In genomic region chr19:38706792-38707511, GRCh38 we compare ENCODE assay signal across 10 cellular contexts. TPM values are rescaled to one million over a fixed set of nuclear protein-coding genes. Genes with fewer than 3 reads are reported as not detected.
A peak's percentile ranks its signal among the peaks of the same experiment; 100 is the strongest.
DNase-seq lines count a peak whose midpoint lies in the region; ATAC-seq and TF ChIP-seq lines count a peak whose summit lies in the region.
"Had no signal": no experiment of that assay in that cellular context is flagged by ENCODE, and none has a peak within 500 bp of the region (broad histone marks: within the 10 kb centered on the region; RNA-seq: fewer than 3 reads in every experiment).

No MANE protein-coding gene starts in this region.

- no peak for ATAC-seq in activated T-cell treated with anti-CD3 and anti-CD28 coated beads, Interleukin-2, amount 50 U/mL, for 4 hours
- ATAC-seq in HG03175 (IDR thresholded peaks at IDR 0.05; ENCODE audit: unreplicated experiment), result no peak

- TF ChIP-seq POLR2A in tibial nerve (IDR thresholded peaks at IDR 0.05), result no peak

- 49 to 56% methylated on average over 15 to 16 of the region's 16 CpGs for WGBS in tibial nerve, 2 donors

- H3K27ac ChIP-seq in coronary artery (peak overlapping the region; percentile 58 to 97), tibial nerve (peak overlapping the region; percentile 4 to 81 (median 64))

- H3K36me3 Mint-ChIP-seq in activated T-cell treated with anti-CD3 and anti-CD28 coated beads, Interleukin-2, amount 50 U/mL, for 24 hours (ENCODE audit: low read depth), result peaks cover 96% of the 10 kb centered on the region
- peaks cover 24% of the 10 kb centered on the region for H3K36me3 Mint-ChIP-seq in activated T-cell treated with anti-CD3 and anti-CD28 coated beads, Interleukin-2, amount 50 U/mL, for 4 hours (ENCODE audit: insufficient read depth)
- H3K36me3 Mint-ChIP-seq in mesothelial cell of epicardium, result peaks cover 35% of the 10 kb centered on the region

- peaks cover 5 to 95% (median 27%) of the 10 kb centered on the region in 3 donors for H3K36me3 ChIP-seq in tibial nerve

- H3K27ac Mint-ChIP-seq in activated T-cell treated with anti-CD3 and anti-CD28 coated beads, Interleukin-2, amount 50 U/mL, for 24 hours, result peak overlapping the region; percentile 47
- peak overlapping the region; percentile 24 for H3K27ac Mint-ChIP-seq in mesothelial cell of epicardium

- H3K4me3 ChIP-seq in coronary artery (no peak overlapping the region), tibial nerve (no peak overlapping the region)

- no peaks in the 10 kb centered on the region for H3K27me3 ChIP-seq in tibial nerve

- no peaks in the 10 kb centered on the region for H3K27me3 Mint-ChIP-seq in activated T-cell treated with anti-CD3 and anti-CD28 coated beads, Interleukin-2, amount 50 U/mL, for 24 hours
- no peaks in the 10 kb centered on the region for H3K27me3 Mint-ChIP-seq in activated T-cell treated with anti-CD3 and anti-CD28 coated beads, Interleukin-2, amount 50 U/mL, for 4 hours (ENCODE audit: low read depth)
- H3K27me3 Mint-ChIP-seq in mesothelial cell of epicardium (ENCODE audit: low read depth), result no peaks in the 10 kb centered on the region

- peaks cover 7 to 89% (median 53%) of the 10 kb centered on the region in 4 donors for H3K4me1 ChIP-seq in tibial nerve

- H3K4me3 Mint-ChIP-seq in activated T-cell treated with anti-CD3 and anti-CD28 coated beads, Interleukin-2, amount 50 U/mL, for 24 hours, result no peak overlapping the region
- no peak overlapping the region for H3K4me3 Mint-ChIP-seq in activated T-cell treated with anti-CD3 and anti-CD28 coated beads, Interleukin-2, amount 50 U/mL, for 4 hours
- H3K4me3 Mint-ChIP-seq in mesothelial cell of epicardium, result no peak overlapping the region

- no peak for DNase-seq in activated T-cell treated with anti-CD3 and anti-CD28 coated beads, Interleukin-2, amount 50 U/mL, for 24 hours
- DNase-seq in activated T-cell treated with anti-CD3 and anti-CD28 coated beads, Interleukin-2, amount 50 U/mL, for 4 hours, result no peak
- no peak for DNase-seq in coronary artery (ENCODE audit: low spot score)
- no peak for DNase-seq in mesothelial cell of epicardium (ENCODE audit: low spot score in 2 of 2, unreplicated experiment in 2 of 2)
- DNase-seq in tibial nerve (ENCODE audit: low spot score in 2 of 2), result no peak
- DNase-seq in T-helper 2 cell, result no peak
- DNase-seq in NCI-H446 treated with DMSO at 0.1 percent for 48 hours (lab: John Stamatoyannopoulos, UW), result no peak
- DNase-seq: activated effector memory CD4-positive, alpha-beta T cell treated with anti-CD3 and anti-CD28 coated beads, Interleukin-2, amount 50 U/mL, for 16 hours; NCI-H1436 treated with DMSO at 0.1 percent for 48 hours had no signal

- TF ChIP-seq EP300 in tibial nerve (IDR thresholded peaks at IDR 0.05), result no peak

- no peak for TF ChIP-seq CTCF in coronary artery (IDR thresholded peaks at IDR 0.05)
- TF ChIP-seq CTCF in mesothelial cell of epicardium (IDR thresholded peaks at IDR 0.05; ENCODE audit: unreplicated experiment), result no peak
- TF ChIP-seq CTCF in tibial nerve (IDR thresholded peaks at IDR 0.05), result no peak

- no peaks in the 10 kb centered on the region for H3K4me1 Mint-ChIP-seq in activated T-cell treated with anti-CD3 and anti-CD28 coated beads, Interleukin-2, amount 50 U/mL, for 24 hours (ENCODE audit: low read depth)
- peaks cover 2% of the 10 kb centered on the region for H3K4me1 Mint-ChIP-seq in activated T-cell treated with anti-CD3 and anti-CD28 coated beads, Interleukin-2, amount 50 U/mL, for 4 hours (ENCODE audit: low read depth)
- no peaks in the 10 kb centered on the region for H3K4me1 Mint-ChIP-seq in mesothelial cell of epicardium

- no peaks in the 10 kb centered on the region for H3K9me3 Mint-ChIP-seq in activated T-cell treated with anti-CD3 and anti-CD28 coated beads, Interleukin-2, amount 50 U/mL, for 24 hours
- H3K9me3 Mint-ChIP-seq in activated T-cell treated with anti-CD3 and anti-CD28 coated beads, Interleukin-2, amount 50 U/mL, for 4 hours, result no peaks in the 10 kb centered on the region
- H3K9me3 Mint-ChIP-seq in mesothelial cell of epicardium, result no peaks in the 10 kb centered on the region

- H3K9me3 ChIP-seq in tibial nerve, result no peaks in the 10 kb centered on the region

RNA-seq across cellular contexts. Expression of gene CAPN12, which starts 37.3 kb away (rescaled TPM):
- 1 to 10 TPM in 2 of 3 donors, under 1 TPM in 1; 0.99 to 1.1 (median 1.0) TPM for total RNA-seq in activated T-cell treated with anti-CD3 and anti-CD28 coated beads, Interleukin-2, amount 50 U/mL, for 4 hours
- total RNA-seq in mesothelial cell of epicardium, result 6.1 to 6.8 TPM (median 6.7 TPM) in 3 replicates
- 1 to 10 TPM; 3.5 to 5.7 (median 4.8) TPM for total RNA-seq in tibial nerve

RNA-seq across cellular contexts. Expression of gene ACTN4, which starts 59.5 kb away (rescaled TPM):
- total RNA-seq in activated T-cell treated with anti-CD3 and anti-CD28 coated beads, Interleukin-2, amount 50 U/mL, for 4 hours, result 100 to 1,000 TPM; 215 to 233 (median 230) TPM
- total RNA-seq in mesothelial cell of epicardium (452 to 469 TPM (median 460 TPM) in 3 replicates), tibial nerve (100 to 1,000 TPM; 342 to 463 (median 382) TPM)
